Comparison of ENCODE assay signal across 8 cellular contexts in the genomic region with DNA sequence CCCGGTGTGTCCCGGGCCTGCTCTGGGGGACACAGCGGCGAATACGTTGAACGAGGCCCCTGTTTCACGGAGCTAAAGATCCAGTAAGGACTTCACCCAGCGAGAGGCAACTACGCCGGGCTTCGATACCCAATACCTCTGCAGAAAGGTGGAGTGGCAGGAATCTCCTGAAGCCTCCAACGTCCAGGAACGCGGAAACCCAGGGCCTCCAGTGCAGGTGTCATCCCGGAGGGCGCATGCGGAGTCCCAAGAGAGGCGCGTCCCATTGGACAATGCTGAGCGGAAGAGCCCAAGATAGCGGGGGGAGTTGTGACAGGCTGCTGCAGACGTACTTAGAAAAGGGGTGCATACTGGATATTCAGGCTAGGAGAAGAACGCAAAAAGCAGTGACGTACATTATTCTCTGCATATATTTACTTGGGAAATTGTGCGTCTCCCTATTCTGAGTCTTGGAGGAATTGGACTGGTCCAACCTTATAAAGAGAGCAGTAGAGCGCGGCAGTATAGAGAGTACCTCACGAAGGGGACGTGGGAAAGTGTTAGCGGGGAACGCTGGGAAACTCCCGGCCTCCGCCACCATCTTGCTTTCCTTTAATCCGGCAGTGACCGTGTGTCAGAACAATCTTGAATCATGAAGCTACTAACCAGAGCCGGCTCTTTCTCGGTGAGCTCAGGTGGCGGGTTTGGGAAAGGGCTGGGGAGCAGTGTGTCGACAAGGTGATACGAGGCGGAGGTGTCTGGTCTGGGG. TPM values are rescaled to one million over a fixed set of nuclear protein-coding genes. Genes with fewer than 3 reads are reported as not detected.
DNase-seq lines count a peak whose midpoint lies in the region; ATAC-seq and TF ChIP-seq lines count a peak whose summit lies in the region.

Gene UQCRC2 (plus strand): TSS at position 569 of the 748 bp plus-strand sequence. CDS start 63 bp downstream, at position 632.

- H3K27me3 ChIP-seq in HUES48 (ENCODE audit: control insufficient read depth, insufficient read depth, low read length) (no peaks in the 10 kb centered on the region), NT2/D1 (ENCODE audit: insufficient read depth, insufficient read length) (no peaks in the 10 kb centered on the region), endodermal cell (ENCODE audit: control insufficient read depth, insufficient read depth, low read length, poor library complexity, severe bottlenecking) (no peaks in the 10 kb centered on the region)

- no peaks in the 10 kb centered on the region for H3K9me3 ChIP-seq in HUES48 (ENCODE audit: control insufficient read depth, insufficient read depth, low read length)
- no peaks in the 10 kb centered on the region for H3K9me3 ChIP-seq in NT2/D1 (ENCODE audit: insufficient read depth, low read length)
- H3K9me3 ChIP-seq in endodermal cell (ENCODE audit: control insufficient read depth, low read length): no peaks in the 10 kb centered on the region

- CTCF ChIA-PET in Calu3 (lab: Charles Lee): interaction anchor here (0.7 to 0.8 kb wide), 2 partner anchors 15 to 235 kb away, joined by 3 to 5 read pairs; no protein-coding TSS in a partner anchor
- CTCF ChIA-PET in activated CD8-positive, alpha-beta memory T cell treated with anti-CD3 and anti-CD28 coated beads, Interleukin-2, amount 10 ng/mL, durations not matched to agents 7 days and 5 days (lab: Charles Lee): interaction anchor here (0.5 to 3.0 kb wide), 6 partner anchors 10 to 343 kb away, joined by 3 to 14 read pairs (median 4); no protein-coding TSS in a partner anchor

- H3K36me3 ChIP-seq in HUES48 (ENCODE audit: control insufficient read depth, insufficient read depth, low read length): peaks cover 25% of the 10 kb centered on the region
- peaks cover 37% of the 10 kb centered on the region for H3K36me3 ChIP-seq in NT2/D1 (ENCODE audit: insufficient read depth, insufficient read length, low read length)
- H3K36me3 ChIP-seq in endodermal cell (ENCODE audit: control insufficient read depth, insufficient read depth, low read length): peaks cover 19% of the 10 kb centered on the region

- H3K9me3 Mint-ChIP-seq in Calu3 (ENCODE audit: low read depth, unreplicated experiment) (no peaks in the 10 kb centered on the region), endodermal cell (no peaks in the 10 kb centered on the region)
- H3K9me3 Mint-ChIP-seq in activated CD8-positive, alpha-beta memory T cell treated with anti-CD3 and anti-CD28 coated beads, Interleukin-2, amount 10 ng/mL, durations not matched to agents 7 days and 5 days (ENCODE audit: low read depth): no peaks in the 10 kb centered on the region

- H3K27ac Mint-ChIP-seq in Calu3 (ENCODE audit: unreplicated experiment) (peak within 1 kb of the TSS; percentile 99), endodermal cell (peak within 1 kb of the TSS; percentile 98)
- H3K27ac Mint-ChIP-seq in activated CD8-positive, alpha-beta memory T cell treated with anti-CD3 and anti-CD28 coated beads, Interleukin-2, amount 10 ng/mL, durations not matched to agents 7 days and 5 days: peak within 1 kb of the TSS; percentile 92

- H3K36me3 Mint-ChIP-seq in Calu3 (ENCODE audit: insufficient read depth, unreplicated experiment) (peaks cover 68% of the 10 kb centered on the region), endodermal cell (ENCODE audit: low read depth) (peaks cover 20% of the 10 kb centered on the region)
- peaks cover 21% of the 10 kb centered on the region for H3K36me3 Mint-ChIP-seq in activated CD8-positive, alpha-beta memory T cell treated with anti-CD3 and anti-CD28 coated beads, Interleukin-2, amount 10 ng/mL, durations not matched to agents 7 days and 5 days

- 0% methylated on average over 28 to 41 of the region's 41 CpGs for WGBS in endodermal cell (ENCODE audit: insufficient coverage in 1 of 2, insufficient read length in 1 of 2), 2 experiments

- H3K27ac ChIP-seq in HUES48 (ENCODE audit: low read depth, low read length) (peak within 1 kb of the TSS; percentile 93), endodermal cell (ENCODE audit: low read depth, low read length) (peak within 1 kb of the TSS; percentile 98)

- H3K27me3 Mint-ChIP-seq in Calu3 (ENCODE audit: unreplicated experiment) (no peaks in the 10 kb centered on the region), endodermal cell (ENCODE audit: insufficient read depth) (no peaks in the 10 kb centered on the region)
- H3K27me3 Mint-ChIP-seq in activated CD8-positive, alpha-beta memory T cell treated with anti-CD3 and anti-CD28 coated beads, Interleukin-2, amount 10 ng/mL, durations not matched to agents 7 days and 5 days: no peaks in the 10 kb centered on the region

- H3K4me3 ChIP-seq in HUES48 (ENCODE audit: low read depth, low read length) (peak within 1 kb of the TSS; percentile 97), NT2/D1 (ENCODE audit: insufficient read length, low read depth) (peak within 1 kb of the TSS; percentile 82), endodermal cell (ENCODE audit: low read length) (peak within 1 kb of the TSS; percentile 94)

- peaks cover 6% of the 10 kb centered on the region; the same call in 1 of the 2 replicates for H3K4me1 ChIP-seq in HUES48 (ENCODE audit: control insufficient read depth, insufficient read depth, low read length)
- H3K4me1 ChIP-seq in NT2/D1 (ENCODE audit: insufficient read depth, insufficient read length): no peaks in the 10 kb centered on the region
- H3K4me1 ChIP-seq in endodermal cell (ENCODE audit: control insufficient read depth, insufficient read depth, low read length): no peaks in the 10 kb centered on the region

- H3K4me1 Mint-ChIP-seq in Calu3 (ENCODE audit: low read depth, unreplicated experiment) (peaks cover 19% of the 10 kb centered on the region), endodermal cell (peaks cover 10% of the 10 kb centered on the region)
- peaks cover 61% of the 10 kb centered on the region for H3K4me1 Mint-ChIP-seq in activated CD8-positive, alpha-beta memory T cell treated with anti-CD3 and anti-CD28 coated beads, Interleukin-2, amount 10 ng/mL, durations not matched to agents 7 days and 5 days

- BruUV-seq in Calu3 (replicated peaks; lab: Mats Ljungman, UMichigan): no TSS peak

- DNase-seq in Calu3 (peak; percentile 93), NT2/D1 (ENCODE audit: low read depth, low spot score) (peak; percentile 88), endodermal cell (peak; percentile 94), mesenteric fat pad (ENCODE audit: low spot score) (peak; percentile 95)
- peak; percentile 92 for DNase-seq in activated CD8-positive, alpha-beta memory T cell treated with anti-CD3 and anti-CD28 coated beads, Interleukin-2, amount 10 ng/mL, durations not matched to agents 7 days and 5 days
- peak; percentile 73 for DNase-seq in stimulated activated CD8-positive, alpha-beta memory T cell treated with anti-CD3 and anti-CD28 coated beads, Interleukin-15, amount 100 ng/mL, for 1 hour (ENCODE audit: low read depth)

- TF ChIP-seq CTCF in Calu3 (IDR thresholded peaks at IDR 0.05; ENCODE audit: unreplicated experiment): no peak
- TF ChIP-seq CTCF in endodermal cell (conservative IDR thresholded peaks at IDR 0.05): no peak

- intact Hi-C loops in Calu3 (cut with micrococcal nuclease; ENCODE audit: unreplicated experiment): loop anchor here (1.0 to 5.0 kb wide), 2 partner anchors 235 to 296 kb away; no protein-coding TSS in a partner anchor

- H3K4me3 Mint-ChIP-seq in Calu3 (ENCODE audit: low read depth, unreplicated experiment): peak within 1 kb of the TSS; percentile 86
- peak within 1 kb of the TSS; percentile 98 for H3K4me3 Mint-ChIP-seq in activated CD8-positive, alpha-beta memory T cell treated with anti-CD3 and anti-CD28 coated beads, Interleukin-2, amount 10 ng/mL, durations not matched to agents 7 days and 5 days
- peak within 1 kb of the TSS; percentile 99 for H3K4me3 Mint-ChIP-seq in endodermal cell

- H3K9ac ChIP-seq in HUES48 (ENCODE audit: low read depth, low read length) (peak within 1 kb of the TSS; percentile 99), NT2/D1 (ENCODE audit: insufficient read length, low read depth) (peak within 1 kb of the TSS; percentile 94), endodermal cell (ENCODE audit: extremely low read depth, low read length, poor library complexity, severe bottlenecking) (peak within 1 kb of the TSS; percentile 95)

- peak; percentile 83 for ATAC-seq in GM21423 (IDR thresholded peaks at IDR 0.05; ENCODE audit: unreplicated experiment)
- ATAC-seq in activated CD8-positive, alpha-beta memory T cell treated with anti-CD3 and anti-CD28 coated beads, Interleukin-2, amount 10 ng/mL, durations not matched to agents 7 days and 5 days: peak; percentile 95

RNA-seq across cellular contexts. Expression of gene UQCRC2, which starts in this region (rescaled TPM):
- total RNA-seq in Calu3 (2022) (328 and 343 TPM in 2 replicates), endodermal cell (100 to 1,000 TPM; 167 to 172 TPM), mesenteric fat pad (186 TPM)
- 100 to 1,000 TPM; 217 to 279 TPM for total RNA-seq in activated CD8-positive, alpha-beta memory T cell treated with anti-CD3 and anti-CD28 coated beads, Interleukin-2, amount 10 ng/mL, durations not matched to agents 7 days and 5 days
- polyA plus RNA-seq in endodermal cell (2013, experiment 1 of 2): 202 TPM
- 173 TPM for polyA plus RNA-seq in endodermal cell (2013, experiment 2 of 2)

Comparison
In these comparisons a context has a peak if more than half of its experiments do, and no peak if none do; other contexts are left out.
1. Peak in every context shown above with its lines: DNase-seq, ATAC-seq, H3K4me3 ChIP-seq and H3K27ac ChIP-seq.